In the genomic region with DNA sequence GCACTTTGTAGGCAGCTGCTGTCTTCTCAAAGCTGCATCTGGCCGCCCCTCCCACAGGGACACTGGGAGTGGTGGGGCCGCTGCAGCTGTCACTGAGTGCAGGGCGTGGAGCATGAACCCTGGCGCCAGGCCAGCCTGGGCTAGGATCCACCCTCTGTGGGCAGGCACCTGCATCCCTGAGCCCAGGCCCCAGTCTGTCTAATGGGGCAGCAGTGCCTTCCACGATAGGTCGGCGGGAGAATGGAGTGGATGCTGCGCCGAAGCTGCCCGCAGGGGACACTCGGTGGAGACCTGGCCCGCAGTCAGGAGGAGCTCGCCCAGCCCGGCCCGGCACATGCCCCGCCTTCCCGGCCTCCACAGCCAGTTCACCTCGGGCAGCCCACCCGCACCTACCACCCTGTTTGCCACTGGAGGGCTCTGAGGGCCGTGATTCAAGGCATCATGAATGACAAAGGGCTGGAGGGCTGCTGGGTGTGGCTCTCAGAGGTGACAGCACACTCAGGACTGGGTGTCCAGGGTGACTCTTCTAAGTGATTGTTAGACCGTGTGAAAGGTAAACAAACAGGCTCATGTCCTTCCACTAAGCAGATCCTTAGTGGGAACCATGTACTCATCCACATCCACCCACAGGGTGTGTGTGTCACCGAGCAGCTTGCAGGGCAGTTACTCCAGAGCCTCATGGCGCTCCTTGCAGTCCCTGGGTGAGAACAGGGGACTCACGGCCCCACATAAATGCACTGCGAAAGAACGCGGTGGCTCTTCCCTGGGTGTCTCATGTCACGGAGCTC, we compare ENCODE assay signal across 1 cellular context.
A peak's percentile ranks its signal among the peaks of the same experiment; 100 is the strongest.
TF ChIP-seq lines count a peak whose summit lies in the region.

No MANE protein-coding gene starts in this region.

TF ChIP-seq in HepG2, 621 proteins besides CTCF, POLR2A, EP300 and RAD21 (continued from another document):
- TF ChIP-seq TERF1 (CRISPR knock-in tag; IDR thresholded peaks at IDR 0.05) = no peak
- TF ChIP-seq ZNF629 (CRISPR knock-in tag; conservative IDR thresholded peaks at IDR 0.05) = 0 out of 2 replicates have a peak, but pooled peaks have one; percentile 33
- TF ChIP-seq NFIB (CRISPR knock-in tag; IDR thresholded peaks at IDR 0.05; ENCODE audit: borderline replicate concordance) = peak; percentile 52; the same call in 1 of the 2 replicates
- no peak for TF ChIP-seq TEF (CRISPR knock-in tag; IDR thresholded peaks at IDR 0.05)
- TF ChIP-seq, protein P1, sequence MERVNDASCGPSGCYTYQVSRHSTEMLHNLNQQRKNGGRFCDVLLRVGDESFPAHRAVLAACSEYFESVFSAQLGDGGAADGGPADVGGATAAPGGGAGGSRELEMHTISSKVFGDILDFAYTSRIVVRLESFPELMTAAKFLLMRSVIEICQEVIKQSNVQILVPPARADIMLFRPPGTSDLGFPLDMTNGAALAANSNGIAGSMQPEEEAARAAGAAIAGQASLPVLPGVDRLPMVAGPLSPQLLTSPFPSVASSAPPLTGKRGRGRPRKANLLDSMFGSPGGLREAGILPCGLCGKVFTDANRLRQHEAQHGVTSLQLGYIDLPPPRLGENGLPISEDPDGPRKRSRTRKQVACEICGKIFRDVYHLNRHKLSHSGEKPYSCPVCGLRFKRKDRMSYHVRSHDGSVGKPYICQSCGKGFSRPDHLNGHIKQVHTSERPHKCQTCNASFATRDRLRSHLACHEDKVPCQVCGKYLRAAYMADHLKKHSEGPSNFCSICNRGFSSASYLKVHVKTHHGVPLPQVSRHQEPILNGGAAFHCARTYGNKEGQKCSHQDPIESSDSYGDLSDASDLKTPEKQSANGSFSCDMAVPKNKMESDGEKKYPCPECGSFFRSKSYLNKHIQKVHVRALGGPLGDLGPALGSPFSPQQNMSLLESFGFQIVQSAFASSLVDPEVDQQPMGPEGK (CRISPR knock-in tag; IDR thresholded peaks at IDR 0.05) = 0 out of 2 replicates have a peak, but pooled peaks have one; percentile 35
- TF ChIP-seq, protein P2, sequence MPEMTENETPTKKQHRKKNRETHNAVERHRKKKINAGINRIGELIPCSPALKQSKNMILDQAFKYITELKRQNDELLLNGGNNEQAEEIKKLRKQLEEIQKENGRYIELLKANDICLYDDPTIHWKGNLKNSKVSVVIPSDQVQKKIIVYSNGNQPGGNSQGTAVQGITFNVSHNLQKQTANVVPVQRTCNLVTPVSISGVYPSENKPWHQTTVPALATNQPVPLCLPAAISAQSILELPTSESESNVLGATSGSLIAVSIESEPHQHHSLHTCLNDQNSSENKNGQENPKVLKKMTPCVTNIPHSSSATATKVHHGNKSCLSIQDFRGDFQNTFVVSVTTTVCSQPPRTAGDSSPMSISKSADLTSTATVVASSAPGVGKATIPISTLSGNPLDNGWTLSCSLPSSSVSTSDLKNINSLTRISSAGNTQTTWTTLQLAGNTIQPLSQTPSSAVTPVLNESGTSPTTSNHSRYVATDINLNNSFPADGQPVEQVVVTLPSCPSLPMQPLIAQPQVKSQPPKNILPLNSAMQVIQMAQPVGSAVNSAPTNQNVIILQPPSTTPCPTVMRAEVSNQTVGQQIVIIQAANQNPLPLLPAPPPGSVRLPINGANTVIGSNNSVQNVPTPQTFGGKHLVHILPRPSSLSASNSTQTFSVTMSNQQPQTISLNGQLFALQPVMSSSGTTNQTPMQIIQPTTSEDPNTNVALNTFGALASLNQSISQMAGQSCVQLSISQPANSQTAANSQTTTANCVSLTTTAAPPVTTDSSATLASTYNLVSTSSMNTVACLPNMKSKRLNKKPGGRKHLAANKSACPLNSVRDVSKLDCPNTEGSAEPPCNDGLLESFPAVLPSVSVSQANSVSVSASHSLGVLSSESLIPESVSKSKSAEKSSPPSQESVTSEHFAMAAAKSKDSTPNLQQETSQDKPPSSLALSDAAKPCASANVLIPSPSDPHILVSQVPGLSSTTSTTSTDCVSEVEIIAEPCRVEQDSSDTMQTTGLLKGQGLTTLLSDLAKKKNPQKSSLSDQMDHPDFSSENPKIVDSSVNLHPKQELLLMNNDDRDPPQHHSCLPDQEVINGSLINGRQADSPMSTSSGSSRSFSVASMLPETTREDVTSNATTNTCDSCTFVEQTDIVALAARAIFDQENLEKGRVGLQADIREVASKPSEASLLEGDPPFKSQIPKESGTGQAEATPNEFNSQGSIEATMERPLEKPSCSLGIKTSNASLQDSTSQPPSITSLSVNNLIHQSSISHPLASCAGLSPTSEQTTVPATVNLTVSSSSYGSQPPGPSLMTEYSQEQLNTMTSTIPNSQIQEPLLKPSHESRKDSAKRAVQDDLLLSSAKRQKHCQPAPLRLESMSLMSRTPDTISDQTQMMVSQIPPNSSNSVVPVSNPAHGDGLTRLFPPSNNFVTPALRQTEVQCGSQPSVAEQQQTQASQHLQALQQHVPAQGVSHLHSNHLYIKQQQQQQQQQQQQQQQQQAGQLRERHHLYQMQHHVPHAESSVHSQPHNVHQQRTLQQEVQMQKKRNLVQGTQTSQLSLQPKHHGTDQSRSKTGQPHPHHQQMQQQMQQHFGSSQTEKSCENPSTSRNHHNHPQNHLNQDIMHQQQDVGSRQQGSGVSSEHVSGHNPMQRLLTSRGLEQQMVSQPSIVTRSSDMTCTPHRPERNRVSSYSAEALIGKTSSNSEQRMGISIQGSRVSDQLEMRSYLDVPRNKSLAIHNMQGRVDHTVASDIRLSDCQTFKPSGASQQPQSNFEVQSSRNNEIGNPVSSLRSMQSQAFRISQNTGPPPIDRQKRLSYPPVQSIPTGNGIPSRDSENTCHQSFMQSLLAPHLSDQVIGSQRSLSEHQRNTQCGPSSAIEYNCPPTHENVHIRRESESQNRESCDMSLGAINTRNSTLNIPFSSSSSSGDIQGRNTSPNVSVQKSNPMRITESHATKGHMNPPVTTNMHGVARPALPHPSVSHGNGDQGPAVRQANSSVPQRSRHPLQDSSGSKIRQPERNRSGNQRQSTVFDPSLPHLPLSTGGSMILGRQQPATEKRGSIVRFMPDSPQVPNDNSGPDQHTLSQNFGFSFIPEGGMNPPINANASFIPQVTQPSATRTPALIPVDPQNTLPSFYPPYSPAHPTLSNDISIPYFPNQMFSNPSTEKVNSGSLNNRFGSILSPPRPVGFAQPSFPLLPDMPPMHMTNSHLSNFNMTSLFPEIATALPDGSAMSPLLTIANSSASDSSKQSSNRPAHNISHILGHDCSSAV (CRISPR knock-in tag; IDR thresholded peaks at IDR 0.05; ENCODE audit: borderline replicate concordance) = no peak
